In genomic region chr18:49813071-49813320, GRCh38 we compare ENCODE assay signal across 8 cellular contexts. TPM values are rescaled to one million over a fixed set of nuclear protein-coding genes. Genes with fewer than 3 reads are reported as not detected.
A peak's percentile ranks its signal among the peaks of the same experiment; 100 is the strongest.
DNase-seq lines count a peak whose midpoint lies in the region; ATAC-seq and TF ChIP-seq lines count a peak whose summit lies in the region.

No MANE protein-coding gene starts in this region.

- intact Hi-C loops in left ventricle myocardium superior (cut with micrococcal nuclease): no loop called here

- H3K9me3 Mint-ChIP-seq in HFFc6: peaks cover 19% of the 10 kb centered on the region

- H3K9ac ChIP-seq in rectal smooth muscle tissue (ENCODE audit: low read length): peak overlapping the region; percentile 81

- H3K27me3 ChIP-seq in rectal smooth muscle tissue (ENCODE audit: control insufficient read depth, insufficient read depth, low read length): no peaks in the 10 kb centered on the region

- DNase-seq in activated gamma-delta T cell (lab: John Stamatoyannopoulos, UW) (peak; percentile 23), activated gamma-delta T cell treated with Interleukin-2 at 50 U/mL for 16 hours (no peak), HFFc6 (no peak), NCI-H1092 treated with DMSO at 0.1 percent for 48 hours (lab: John Stamatoyannopoulos, UW) (peak; percentile 84), left ventricle myocardium superior (peak; percentile 67), DMS114 treated with DMSO at 0.1 percent for 48 hours (lab: John Stamatoyannopoulos, UW; ENCODE audit: unreplicated experiment) (no peak)

- peak; percentile 50 for ATAC-seq in left ventricle myocardium superior

- peak overlapping the region; percentile 84 for H3K4me3 ChIP-seq in rectal smooth muscle tissue (ENCODE audit: low read length)

- H3K27ac ChIP-seq in adipose tissue (ENCODE audit: low read depth, low read length) (peak overlapping the region; percentile 79), rectal smooth muscle tissue (ENCODE audit: low read depth, low read length) (peak overlapping the region; percentile 96)

- peak overlapping the region; percentile 25; the same call in 1 of the 2 replicates for H3K27ac Mint-ChIP-seq in HFFc6

- TF ChIP-seq CTCF in HFFc6 (IDR thresholded peaks at IDR 0.05): no peak

- peaks cover 12% of the 10 kb centered on the region; the same call in 1 of the 2 replicates for H3K4me1 Mint-ChIP-seq in HFFc6 (ENCODE audit: low read depth)

- 1 to 2% (median 1%) methylated on average over 17 of the region's 17 CpGs for WGBS in adipose tissue, 3 donors

- H3K36me3 ChIP-seq in rectal smooth muscle tissue (ENCODE audit: control insufficient read depth, insufficient read depth, low read length): no peaks in the 10 kb centered on the region

- H3K4me1 ChIP-seq in rectal smooth muscle tissue (ENCODE audit: control insufficient read depth, insufficient read depth, low read length): peaks cover 8% of the 10 kb centered on the region

- no peaks in the 10 kb centered on the region; the same call in 1 of the 2 replicates for H3K27me3 Mint-ChIP-seq in HFFc6 (ENCODE audit: insufficient read depth)

- peak overlapping the region; percentile 94 for H3K4me3 Mint-ChIP-seq in HFFc6

- peaks cover 20% of the 10 kb centered on the region for H3K36me3 Mint-ChIP-seq in HFFc6 (ENCODE audit: low read depth)

RNA-seq across cellular contexts. Expression of gene ACAA2, which starts 0.3 kb away (rescaled TPM):
- total RNA-seq in HFFc6 (2021; fragmentation: NEBNext Ultra II Directional; extraction: Animal tissue kit (Norgen Biotek cat#: 25700)): 10 to 100 TPM in 2 of 6 experiments, 1 to 10 TPM in 4; 6.3 to 23.3 (median 7.1) TPM
- polyA plus RNA-seq in adipose tissue: 100 to 1,000 TPM in 2 of 3 donors, 10 to 100 TPM in 1; 50.6 to 216 (median 106) TPM
- 397 TPM for total RNA-seq in left ventricle myocardium superior

Comparison
In these comparisons a context has a peak if more than half of its experiments do, and no peak if none do; other contexts are left out.
1. DNase-seq: peak in activated gamma-delta T cell (single experiment), NCI-H1092 treated with DMSO at 0.1 percent for 48 hours (single experiment) and left ventricle myocardium superior (single experiment); none in activated gamma-delta T cell treated with Interleukin-2 at 50 U/mL for 16 hours (single experiment), HFFc6 (single experiment) and DMS114 treated with DMSO at 0.1 percent for 48 hours (single experiment).
2. RNA of gene ACAA2, which starts 0.3 kb away (total RNA-seq): 397 TPM in left ventricle myocardium superior (single experiment); 6.3 to 23.3 TPM in HFFc6; every median in the first group is over 10 times any median in the second.